28 cellular contexts compared by ENCODE assay signal in genomic region chr3:153277029-153277428, GRCh38.
DNase-seq lines count a peak whose midpoint lies in the region; ATAC-seq and TF ChIP-seq lines count a peak whose summit lies in the region.
"Had no signal": no experiment of that assay in that cellular context is flagged by ENCODE, and none has a peak within 500 bp of the region (broad histone marks: within the 10 kb centered on the region; RNA-seq: fewer than 3 reads in every experiment).

No MANE protein-coding gene starts in this region.

- H3K4me3 Mint-ChIP-seq in mesothelial cell of epicardium = no peak overlapping the region
- H3K4me3 Mint-ChIP-seq: activated naive CD4-positive, alpha-beta T cell treated with anti-CD3 and anti-CD28 coated beads, Interleukin-2, amount 50 U/mL, for 24 hours; CD14-positive monocyte; immature natural killer cell; naive thymus-derived CD8-positive, alpha-beta T cell; stimulated activated memory B cell treated with anti-CD40 and anti-IgM and Interleukin-4, amounts not matched to agents 10 μg/mL and 1 μg/mL and 100 μg/mL, for 72 hours; WTC11 had no signal

- no peaks in the 10 kb centered on the region for H3K36me3 Mint-ChIP-seq in mesothelial cell of epicardium
- H3K36me3 Mint-ChIP-seq: activated naive CD4-positive, alpha-beta T cell treated with anti-CD3 and anti-CD28 coated beads, Interleukin-2, amount 50 U/mL, for 24 hours; CD14-positive monocyte; naive thymus-derived CD8-positive, alpha-beta T cell; stimulated activated memory B cell treated with anti-CD40 and anti-IgM and Interleukin-4, amounts not matched to agents 10 μg/mL and 1 μg/mL and 100 μg/mL, for 72 hours; WTC11 had no signal

- H3K4me1 Mint-ChIP-seq in mesothelial cell of epicardium = peaks cover 9% of the 10 kb centered on the region
- H3K4me1 Mint-ChIP-seq: stimulated activated memory B cell treated with anti-CD40 and anti-IgM and Interleukin-4, amounts not matched to agents 10 μg/mL and 1 μg/mL and 100 μg/mL, for 72 hours; WTC11 had no signal

- peaks cover 4% of the 10 kb centered on the region for H3K9me3 Mint-ChIP-seq in mesothelial cell of epicardium
- H3K9me3 Mint-ChIP-seq: activated naive CD4-positive, alpha-beta T cell treated with anti-CD3 and anti-CD28 coated beads, Interleukin-2, amount 50 U/mL, for 24 hours; immature natural killer cell; naive thymus-derived CD8-positive, alpha-beta T cell; stimulated activated memory B cell treated with anti-CD40 and anti-IgM and Interleukin-4, amounts not matched to agents 10 μg/mL and 1 μg/mL and 100 μg/mL, for 72 hours had no signal

- no peak for TF ChIP-seq CTCF in mesothelial cell of epicardium (IDR thresholded peaks at IDR 0.05; ENCODE audit: unreplicated experiment)

- ATAC-seq in HG03521 (IDR thresholded peaks at IDR 0.05; ENCODE audit: unreplicated experiment) (no peak), GM19395 (IDR thresholded peaks at IDR 0.05; ENCODE audit: unreplicated experiment) (no peak)
- ATAC-seq: left ventricle myocardium superior; naive thymus-derived CD8-positive, alpha-beta T cell; stimulated activated memory B cell treated with anti-CD40 and anti-IgM and Interleukin-4, amounts not matched to agents 10 μg/mL and 1 μg/mL and 100 μg/mL, for 72 hours; WTC11 had no signal

- no peak overlapping the region for H3K27ac Mint-ChIP-seq in mesothelial cell of epicardium
- H3K27ac Mint-ChIP-seq: activated naive CD4-positive, alpha-beta T cell treated with anti-CD3 and anti-CD28 coated beads, Interleukin-2, amount 50 U/mL, for 24 hours; CD14-positive monocyte; stimulated activated memory B cell treated with anti-CD40 and anti-IgM and Interleukin-4, amounts not matched to agents 10 μg/mL and 1 μg/mL and 100 μg/mL, for 72 hours; WTC11 had no signal

- DNase-seq in AG20443 (ENCODE audit: low spot score) (peak; percentile 12), HPDE6-E6E7 (ENCODE audit: extremely low spot score) (peak; percentile 40), amniotic epithelial cell (ENCODE audit: low read depth) (peak; percentile 41), iris pigment epithelial cell (ENCODE audit: low read depth) (peak; percentile 45), mesothelial cell of epicardium (ENCODE audit: low spot score in 2 of 2, unreplicated experiment in 2 of 2) (no peak), MV-4-11 (lab: John Stamatoyannopoulos, UW) (no peak)
- DNase-seq: anterior cingulate cortex; Calu3; central memory CD4-positive, alpha-beta T cell; DND-41; dorsolateral prefrontal cortex; hippocampal formation; immature natural killer cell; KG1; left ventricle myocardium superior; midbrain; naive thymus-derived CD8-positive, alpha-beta T cell; NCI-H187 treated with DMSO at 0.1 percent for 48 hours; NCI-H69; RPMI8226; stimulated activated CD4-positive, alpha-beta T cell treated with anti-CD3 and anti-CD28 coated beads, Interleukin-4, amount 100 ng/mL, for 1 hour; T-helper 9 cell had no signal

- H3K27me3 Mint-ChIP-seq in mesothelial cell of epicardium (ENCODE audit: low read depth) = no peaks in the 10 kb centered on the region
- H3K27me3 Mint-ChIP-seq: activated naive CD4-positive, alpha-beta T cell treated with anti-CD3 and anti-CD28 coated beads, Interleukin-2, amount 50 U/mL, for 24 hours; naive thymus-derived CD8-positive, alpha-beta T cell had no signal

Comparison
In these comparisons a context has a peak if more than half of its experiments do, and no peak if none do; other contexts are left out.
1. DNase-seq: peak in AG20443 (single experiment), HPDE6-E6E7 (single experiment), amniotic epithelial cell (single experiment) and iris pigment epithelial cell (single experiment); none in mesothelial cell of epicardium (0 of 2) and MV-4-11 (single experiment).